ENCODE assay signal across 9 cellular contexts in the genomic region with DNA sequence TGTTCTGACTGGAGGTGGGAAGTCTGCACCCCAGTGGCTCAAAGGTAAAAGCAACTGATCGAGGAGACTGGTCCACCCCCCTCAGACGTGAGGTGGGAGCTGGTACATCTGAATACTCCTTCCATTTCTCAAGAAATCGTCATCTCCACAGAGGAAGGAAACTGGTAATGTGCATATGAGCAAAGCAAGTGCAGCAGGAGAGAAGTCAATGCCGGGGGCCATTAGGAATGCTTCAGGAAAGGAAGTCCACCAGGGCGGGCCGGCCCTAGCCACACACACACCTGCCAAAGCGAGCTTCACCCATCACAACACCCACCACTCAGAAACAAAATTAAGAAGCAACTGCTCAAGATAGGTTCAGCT. TPM values are rescaled to one million over a fixed set of nuclear protein-coding genes. Genes with fewer than 3 reads are reported as not detected.
DNase-seq lines count a peak whose midpoint lies in the region; ATAC-seq and TF ChIP-seq lines count a peak whose summit lies in the region.
"Had no signal": no experiment of that assay in that cellular context is flagged by ENCODE, and none has a peak within 500 bp of the region (broad histone marks: within the 10 kb centered on the region; RNA-seq: fewer than 3 reads in every experiment).

No MANE protein-coding gene starts in this region.

- H3K27ac Mint-ChIP-seq in activated CD8-positive, alpha-beta memory T cell treated with anti-CD3 and anti-CD28 coated beads, Interleukin-2, amount 10 ng/mL, durations not matched to agents 7 days and 5 days = no peak overlapping the region

- no peaks in the 10 kb centered on the region for H3K9me3 Mint-ChIP-seq in activated CD8-positive, alpha-beta memory T cell treated with anti-CD3 and anti-CD28 coated beads, Interleukin-2, amount 10 ng/mL, durations not matched to agents 7 days and 5 days (ENCODE audit: low read depth)

- peak overlapping the region; percentile 99 for H3K4me2 ChIP-seq in Loucy (ENCODE audit: low read depth, low read length, poor library complexity, severe bottlenecking)

- H3K27me3 ChIP-seq in Loucy (ENCODE audit: insufficient read depth, low read length, poor library complexity, severe bottlenecking) (no peaks in the 10 kb centered on the region), esophagus muscularis mucosa (no peaks in the 10 kb centered on the region), testis (no peaks in the 10 kb centered on the region)

- H3K4me3 ChIP-seq in Loucy (ENCODE audit: low read length, poor library complexity, severe bottlenecking) = peak overlapping the region; percentile 76
- H3K4me3 ChIP-seq in esophagus muscularis mucosa = no peak overlapping the region
- H3K4me3 ChIP-seq in testis = no peak overlapping the region
- H3K4me3 ChIP-seq: lung had no signal

- peaks cover 16% of the 10 kb centered on the region for H3K36me3 Mint-ChIP-seq in activated CD8-positive, alpha-beta memory T cell treated with anti-CD3 and anti-CD28 coated beads, Interleukin-2, amount 10 ng/mL, durations not matched to agents 7 days and 5 days

- H3K27ac ChIP-seq in esophagus muscularis mucosa (replicated peaks in 1 of 4) = peak overlapping the region; percentile 59 to 85 (median 74)
- H3K27ac ChIP-seq in testis = peak overlapping the region; percentile 46 to 55

- peaks cover 100% of the 10 kb centered on the region for H3K79me2 ChIP-seq in Loucy (ENCODE audit: insufficient read depth, low read length)

- peak overlapping the region; percentile 84 for H3K9ac ChIP-seq in Loucy (ENCODE audit: low read depth, low read length, poor library complexity, severe bottlenecking)

- TF ChIP-seq POLR2A in esophagus muscularis mucosa (IDR thresholded peaks at IDR 0.05; ENCODE audit: low read depth) (no peak), testis (IDR thresholded peaks at IDR 0.05) (no peak)

- H3K4me3 Mint-ChIP-seq in activated CD8-positive, alpha-beta memory T cell treated with anti-CD3 and anti-CD28 coated beads, Interleukin-2, amount 10 ng/mL, durations not matched to agents 7 days and 5 days = peak overlapping the region; percentile 73

- WGBS in esophagus muscularis mucosa = 66% methylated on average over 7 of the region's 7 CpGs
- 68 to 72% methylated on average over 7 of the region's 7 CpGs for WGBS in testis, 2 donors

- no peaks in the 10 kb centered on the region for H3K9me2 ChIP-seq in Loucy (replicated peaks; ENCODE audit: low read depth, low read length)

- TF ChIP-seq CTCF in Loucy (conservative IDR thresholded peaks at IDR 0.05; ENCODE audit: low read length) = peak; percentile 32; the same call in 1 of the 2 replicates
- no peak for TF ChIP-seq CTCF in esophagus muscularis mucosa (IDR thresholded peaks at IDR 0.05)
- TF ChIP-seq CTCF in testis (IDR thresholded peaks at IDR 0.05) = no peak

- H3K4me1 Mint-ChIP-seq in activated CD8-positive, alpha-beta memory T cell treated with anti-CD3 and anti-CD28 coated beads, Interleukin-2, amount 10 ng/mL, durations not matched to agents 7 days and 5 days = peaks cover 38% of the 10 kb centered on the region

- H2AFZ ChIP-seq in Loucy (ENCODE audit: low read length) = no peak overlapping the region

- no peak for TF ChIP-seq EP300 in esophagus muscularis mucosa (IDR thresholded peaks at IDR 0.05)

- CTCF ChIA-PET in activated CD8-positive, alpha-beta memory T cell treated with anti-CD3 and anti-CD28 coated beads, Interleukin-2, amount 10 ng/mL, durations not matched to agents 7 days and 5 days (lab: Charles Lee) = interaction anchor here (0.7 to 19.7 kb wide), 11 partner anchors 8 to 105 kb away, joined by 3 to 251 read pairs (median 5); partner anchors contain the start of gene TBC1D2B

- peak; percentile 24 for ATAC-seq in activated CD8-positive, alpha-beta memory T cell treated with anti-CD3 and anti-CD28 coated beads, Interleukin-2, amount 10 ng/mL, durations not matched to agents 7 days and 5 days
- no peak for ATAC-seq in HG02885 (IDR thresholded peaks at IDR 0.05; ENCODE audit: poor library complexity, unreplicated experiment)

- no peaks in the 10 kb centered on the region; the same call in 1 of the 2 replicates for H3F3A ChIP-seq in Loucy (ENCODE audit: low read depth)

- no peaks in the 10 kb centered on the region for H3K9me3 ChIP-seq in Loucy (ENCODE audit: insufficient read depth, low read depth, low read length)
- no peaks in the 10 kb centered on the region for H3K9me3 ChIP-seq in esophagus muscularis mucosa
- H3K9me3 ChIP-seq in testis = no peaks in the 10 kb centered on the region

- H3K4me1 ChIP-seq in Loucy (ENCODE audit: insufficient read depth, low read length, poor library complexity, severe bottlenecking) = peaks cover 93% of the 10 kb centered on the region
- peaks cover 94 to 99% (median 97%) of the 10 kb centered on the region in 4 donors for H3K4me1 ChIP-seq in esophagus muscularis mucosa
- H3K4me1 ChIP-seq in testis = peaks cover 73% of the 10 kb centered on the region

- no peaks in the 10 kb centered on the region for H3K27me3 Mint-ChIP-seq in activated CD8-positive, alpha-beta memory T cell treated with anti-CD3 and anti-CD28 coated beads, Interleukin-2, amount 10 ng/mL, durations not matched to agents 7 days and 5 days

- peaks cover 49% of the 10 kb centered on the region for H4K20me1 ChIP-seq in Loucy (ENCODE audit: insufficient read depth, low read length, poor library complexity, severe bottlenecking)

- H3K36me3 ChIP-seq in Loucy (ENCODE audit: insufficient read depth, low read length) (peaks cover 4% of the 10 kb centered on the region; the same call in 1 of the 2 replicates), esophagus muscularis mucosa (no peaks in the 10 kb centered on the region), testis (ENCODE audit: low read depth, missing control alignments) (no peaks in the 10 kb centered on the region)

- no peak for DNase-seq in activated CD8-positive, alpha-beta memory T cell treated with anti-CD3 and anti-CD28 coated beads, Interleukin-2, amount 10 ng/mL, durations not matched to agents 7 days and 5 days
- DNase-seq in activated CD8-positive, alpha-beta memory T cell treated with anti-CD3 and anti-CD28 coated beads for 24 hours = no peak
- DNase-seq in esophagus muscularis mucosa (ENCODE audit: extremely low spot score) (no peak), testis (no peak), GOT3 (lab: John Stamatoyannopoulos, UW) (no peak)
- DNase-seq in activated effector memory CD4-positive, alpha-beta T cell treated with anti-CD3 and anti-CD28 coated beads, Interleukin-2, amount 50 U/mL, for 16 hours = no peak

- intact Hi-C loops in esophagus muscularis mucosa (cut with DNase I) = no loop called here
- intact Hi-C loops in testis (cut with DNase I; ENCODE audit: low total_unique reads) = loop anchor here (10.0 kb wide), 1 partner anchor 64 kb away; no protein-coding TSS in a partner anchor

RNA-seq across cellular contexts. Expression of gene TBC1D2B, which starts 8.5 kb away (rescaled TPM):
- 100 to 1,000 TPM; 118 to 135 TPM for total RNA-seq in activated CD8-positive, alpha-beta memory T cell treated with anti-CD3 and anti-CD28 coated beads, Interleukin-2, amount 10 ng/mL, durations not matched to agents 7 days and 5 days
- total RNA-seq in esophagus muscularis mucosa (10 to 100 TPM; 31.3 to 58.8 (median 32.7) TPM), testis (10 to 100 TPM; 40.6 to 41.5 TPM)
- 28.9 TPM for polyA plus RNA-seq in testis (ENCODE audit: insufficient read depth, low read depth, low replicate concordance)

RNA-seq across cellular contexts. Expression of gene SH2D7, which starts 23.3 kb away (rescaled TPM):
- under 1 TPM; 0.26 to 0.28 TPM for total RNA-seq in activated CD8-positive, alpha-beta memory T cell treated with anti-CD3 and anti-CD28 coated beads, Interleukin-2, amount 10 ng/mL, durations not matched to agents 7 days and 5 days
- not detected for total RNA-seq in esophagus muscularis mucosa
- 1 to 10 TPM; 1.5 to 2.2 TPM for total RNA-seq in testis
- polyA plus RNA-seq in testis (ENCODE audit: insufficient read depth, low read depth, low replicate concordance) = 5.0 TPM
